ENCODE assay signal across 8 cellular contexts in the genomic region with DNA sequence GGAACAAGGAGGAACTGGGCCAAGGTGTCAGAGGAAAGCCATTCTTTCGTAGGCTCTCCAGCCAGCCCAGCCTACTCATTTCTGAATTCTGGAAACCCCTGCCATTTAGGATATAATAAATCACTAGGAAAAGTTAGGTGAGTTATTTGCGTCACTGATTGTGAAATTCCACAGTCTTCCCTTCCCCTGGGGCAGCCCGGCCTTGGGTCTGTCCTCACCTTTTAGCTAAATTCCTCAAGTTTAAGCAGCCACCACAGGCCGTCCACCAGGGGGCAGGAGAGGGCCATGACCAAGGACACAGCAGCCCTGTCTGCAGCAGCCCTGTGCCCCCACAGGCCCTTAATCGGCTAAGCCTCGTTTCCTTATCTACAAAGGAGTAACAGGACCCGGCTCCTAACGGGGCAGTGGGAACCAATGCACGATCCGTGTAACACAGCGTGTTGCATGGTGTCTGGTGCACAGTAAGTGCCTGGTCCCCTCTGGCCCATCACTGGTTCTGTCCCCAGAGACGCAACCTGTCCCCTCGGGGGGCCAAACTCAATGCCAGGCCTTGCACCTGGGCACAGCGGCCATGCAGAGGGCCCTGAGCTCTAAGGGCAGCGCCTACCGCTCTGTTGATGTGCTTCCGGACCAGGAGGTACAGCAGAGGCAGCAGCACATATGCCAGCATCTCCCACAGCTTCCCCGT. TPM values are rescaled to one million over a fixed set of nuclear protein-coding genes. Genes with fewer than 3 reads are reported as not detected.
DNase-seq lines count a peak whose midpoint lies in the region; ATAC-seq and TF ChIP-seq lines count a peak whose summit lies in the region.

No MANE protein-coding gene starts in this region.

- H3K36me3 Mint-ChIP-seq in activated CD8-positive, alpha-beta T cell treated with anti-CD3 and anti-CD28 coated beads for 36 hours (ENCODE audit: low read depth), result no peaks in the 10 kb centered on the region

- ATAC-seq in activated CD8-positive, alpha-beta T cell treated with anti-CD3 and anti-CD28 coated beads for 36 hours, result peak; percentile 83
- no peak for ATAC-seq in HG03442 (IDR thresholded peaks at IDR 0.05; ENCODE audit: unreplicated experiment)

- no peaks in the 10 kb centered on the region for H3K27me3 Mint-ChIP-seq in activated CD8-positive, alpha-beta T cell treated with anti-CD3 and anti-CD28 coated beads for 36 hours

- TF ChIP-seq CTCF in activated CD8-positive, alpha-beta T cell treated with anti-CD3 and anti-CD28 coated beads for 36 hours (IDR thresholded peaks at IDR 0.05), result peak; percentile 88

- CTCF ChIA-PET in HEK293T (lab: Yijun Ruan, JAX), result interaction anchor here (0.6 to 1.6 kb wide), 10 partner anchors 9 to 165 kb away, joined by 3 to 7 read pairs (median 4); a partner anchor contains a TSS
- CTCF ChIA-PET in activated CD8-positive, alpha-beta T cell treated with anti-CD3 and anti-CD28 coated beads for 36 hours (lab: Charles Lee), result interaction anchor here (0.6 to 3.2 kb wide), 36 partner anchors 9 to 380 kb away, joined by 3 to 63 read pairs (median 5); no protein-coding TSS in a partner anchor

- peaks cover 2% of the 10 kb centered on the region for H3K4me1 Mint-ChIP-seq in activated CD8-positive, alpha-beta T cell treated with anti-CD3 and anti-CD28 coated beads for 36 hours (ENCODE audit: low read depth)

- H3K9me3 Mint-ChIP-seq in activated CD8-positive, alpha-beta T cell treated with anti-CD3 and anti-CD28 coated beads for 36 hours, result no peaks in the 10 kb centered on the region

- POLR2A ChIA-PET in HEK293T (lab: Yijun Ruan, JAX), result interaction anchor here (0.6 to 0.8 kb wide), 2 partner anchors 86 to 205 kb away, joined by 3 read pairs; no protein-coding TSS in a partner anchor
- POLR2A ChIA-PET in activated CD8-positive, alpha-beta T cell treated with anti-CD3 and anti-CD28 coated beads for 36 hours (lab: Charles Lee), result no interaction called here

- intact Hi-C loops in activated CD8-positive, alpha-beta T cell treated with anti-CD3 and anti-CD28 coated beads for 36 hours (cut with micrococcal nuclease), result loop anchor here (2.0 kb wide), 1 partner anchor 86 kb away; no protein-coding TSS in a partner anchor

- no peak overlapping the region for H3K4me3 Mint-ChIP-seq in activated CD8-positive, alpha-beta T cell treated with anti-CD3 and anti-CD28 coated beads for 36 hours

- DNase-seq in C1 segment of cervical spinal cord (lab: John Stamatoyannopoulos, UW) (peak in 12 of 14 donors; percentile 14 to 81 (median 58)), HEK293T (ENCODE audit: extremely low spot score) (peak; percentile 83), NCI-H774 (lab: John Stamatoyannopoulos, UW) (peak; percentile 12), lung microvascular endothelial cell (ENCODE audit: low read depth in 2 of 2) (peak; percentile 91 to 94)
- DNase-seq in activated CD8-positive, alpha-beta T cell treated with anti-CD3 and anti-CD28 coated beads for 36 hours, result peak; percentile 93
- peak; percentile 79 for DNase-seq in effector CD4-positive, alpha-beta T cell
- peak; percentile 60 for DNase-seq in stimulated activated CD8-positive, alpha-beta memory T cell treated with anti-CD3 and anti-CD28 coated beads, Interleukin-12 subunit alpha, Interleukin-12 subunit beta, amount 100 ng/mL, for 24 hours (ENCODE audit: extremely low read depth)

- H3K27ac Mint-ChIP-seq in activated CD8-positive, alpha-beta T cell treated with anti-CD3 and anti-CD28 coated beads for 36 hours, result no peak overlapping the region

TF ChIP-seq in HEK293T, 16 proteins besides CTCF, POLR2A, EP300 and RAD21:
- TF ChIP-seq SUZ12 (IDR thresholded peaks at IDR 0.05) (no peak), L3MBTL2 (conservative IDR thresholded peaks at IDR 0.05) (no peak), TARDBP (IDR thresholded peaks at IDR 0.05) (no peak), ARNT (IDR thresholded peaks at IDR 0.05) (no peak), ELF4 (IDR thresholded peaks at IDR 0.05) (no peak)

RNA-seq across cellular contexts. Expression of a gene that starts 18.1 kb away (rescaled TPM):
- 1 to 10 TPM; 3.4 to 4.7 TPM for total RNA-seq in activated CD8-positive, alpha-beta T cell treated with anti-CD3 and anti-CD28 coated beads for 36 hours
- 2.6 and 5.8 TPM in 2 replicates for total RNA-seq in lung microvascular endothelial cell

RNA-seq across cellular contexts. Expression of a gene that starts 41.4 kb away (rescaled TPM):
- not detected for total RNA-seq in activated CD8-positive, alpha-beta T cell treated with anti-CD3 and anti-CD28 coated beads for 36 hours
- total RNA-seq in lung microvascular endothelial cell, result under 0.01 and 0.20 TPM in 2 replicates

Comparison
In these comparisons a context has a peak if more than half of its experiments do, and no peak if none do; other contexts are left out.
1. DNase-seq: peak in every context shown above with its lines; median percentile 93 in activated CD8-positive, alpha-beta T cell treated with anti-CD3 and anti-CD28 coated beads for 36 hours; 92 in lung microvascular endothelial cell; 83 in HEK293T; 79 in effector CD4-positive, alpha-beta T cell; 60 in stimulated activated CD8-positive, alpha-beta memory T cell treated with anti-CD3 and anti-CD28 coated beads, Interleukin-12 subunit alpha, Interleukin-12 subunit beta, amount 100 ng/mL, for 24 hours; 58 in C1 segment of cervical spinal cord; 12 in NCI-H774.